ENCODE assay signal across 23 cellular contexts in the genomic region with DNA sequence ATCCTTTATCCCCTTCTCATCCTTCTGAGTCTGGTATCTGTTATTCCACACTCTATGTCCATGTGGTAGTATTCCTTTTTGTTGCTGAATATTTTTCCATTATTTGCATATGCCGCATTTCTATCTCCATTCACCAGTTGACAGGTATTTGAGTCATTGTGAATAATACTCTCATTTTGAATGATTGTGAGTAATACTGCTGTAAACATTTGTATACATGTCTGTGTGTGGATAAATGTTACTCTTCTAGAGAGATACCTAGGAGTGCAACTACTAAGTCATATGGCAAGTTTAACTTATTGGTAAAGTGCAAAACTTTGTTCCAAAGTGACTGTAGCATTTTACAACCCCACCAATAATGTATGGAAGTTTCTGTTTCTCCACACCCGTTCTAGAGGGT. TPM values are rescaled to one million over a fixed set of nuclear protein-coding genes. Genes with fewer than 3 reads are reported as not detected.
A peak's percentile ranks its signal among the peaks of the same experiment; 100 is the strongest.
DNase-seq lines count a peak whose midpoint lies in the region; ATAC-seq and TF ChIP-seq lines count a peak whose summit lies in the region.
"Had no signal": no experiment of that assay in that cellular context is flagged by ENCODE, and none has a peak within 500 bp of the region (broad histone marks: within the 10 kb centered on the region; RNA-seq: fewer than 3 reads in every experiment).

No MANE protein-coding gene starts in this region.

- H4K20me1 ChIP-seq in IMR-90 (ENCODE audit: insufficient read depth, low read length) = peaks cover 88% of the 10 kb centered on the region

- peaks cover 6% of the 10 kb centered on the region for H3K9me1 ChIP-seq in IMR-90 (ENCODE audit: insufficient read depth, low read length)

- H3K9me3 ChIP-seq in breast epithelium = peaks cover 0 to 22% of the 10 kb centered on the region in 2 donors
- H3K9me3 ChIP-seq in IMR-90 (ENCODE audit: control insufficient read depth, insufficient read depth, low read length) = peaks cover under 1% of the 10 kb centered on the region; the same call in 1 of the 2 replicates
- H3K9me3 ChIP-seq: sigmoid colon had no signal

- no peak overlapping the region for H3K56ac ChIP-seq in IMR-90 (ENCODE audit: extremely low read depth, insufficient read depth, low read length)

- dilution Hi-C loops in IMR-90 (cut with HindIII; ENCODE audit: low sequenced_read_pairs, unreplicated experiment) = no loop called here

- H4K5ac ChIP-seq in IMR-90 (ENCODE audit: low read depth, low read length) = no peak overlapping the region

- no peak overlapping the region for H2AK9ac ChIP-seq in IMR-90 (replicated peaks; ENCODE audit: low read depth, low read length, poor library complexity)

- H3K27ac ChIP-seq in breast epithelium (no peak overlapping the region), IMR-90 (ENCODE audit: insufficient read depth, low read length) (no peak overlapping the region)
- H3K27ac ChIP-seq: dorsolateral prefrontal cortex, sigmoid colon, tibial nerve had no signal

- no peak overlapping the region for H2BK120ac ChIP-seq in IMR-90 (ENCODE audit: low read depth, low read length)

- H2AK5ac ChIP-seq in IMR-90 (ENCODE audit: low read depth, low read length) = no peak overlapping the region

- peak; percentile 14 for DNase-seq in MCF 10A (ENCODE audit: unreplicated experiment)
- no peak for DNase-seq in breast epithelium (ENCODE audit: low spot score in 2 of 2)
- peak; percentile 16 for DNase-seq in IMR-90
- peak; percentile 32 for DNase-seq in amniotic epithelial cell (ENCODE audit: low read depth)
- DNase-seq in stimulated activated naive CD8-positive, alpha-beta T cell treated with anti-CD3 and anti-CD28 coated beads, Interleukin-15, amount 100 ng/mL, for 72 hours = no peak
- DNase-seq in NCI-H1417 (lab: John Stamatoyannopoulos, UW) = no peak
- DNase-seq: activated CD4-positive, alpha-beta T cell treated with anti-CD3 and anti-CD28 coated beads, Interleukin-2, amount 50 U/mL, for 1 hour; CD4-positive, CD25-positive, alpha-beta regulatory T cell; cerebellar nuclear complex; dorsolateral prefrontal cortex; KG1; kidney glomerular epithelial cell; NCI-H1694 treated with DMSO at 0.1 percent for 48 hours; NCI-H2171 treated with DMSO at 0.1 percent for 48 hours; NCI-H526; sigmoid colon; stimulated activated CD4-positive, alpha-beta T cell treated with anti-CD3 and anti-CD28 coated beads, Interleukin-15, amount 100 ng/mL, for 24 hours had no signal

- CTCF ChIA-PET in MCF 10A (lab: Yijun Ruan, JAX) (no interaction called here), IMR-90 (lab: Yijun Ruan, JAX) (no interaction called here)

- H3K36me3 ChIP-seq in breast epithelium (no peaks in the 10 kb centered on the region), IMR-90 (ENCODE audit: control insufficient read depth, insufficient read depth, low read length) (peaks cover 3% of the 10 kb centered on the region; the same call in 1 of the 2 replicates)
- H3K36me3 ChIP-seq: sigmoid colon had no signal

- intact Hi-C loops in MCF 10A (cut with micrococcal nuclease) = no loop called here
- intact Hi-C loops in breast epithelium (cut with DNase I; ENCODE audit: low total_unique reads) = no loop called here
- intact Hi-C loops in IMR-90 (cut with micrococcal nuclease) = loop anchor here (10.0 kb wide), 1 partner anchor 50 kb away; no protein-coding TSS in a partner anchor

- H3K18ac ChIP-seq in IMR-90 (ENCODE audit: low read depth, low read length) = no peak overlapping the region

- H3K4me1 ChIP-seq in breast epithelium (no peaks in the 10 kb centered on the region), IMR-90 (ENCODE audit: control insufficient read depth, insufficient read depth, low read length) (peaks cover 8% of the 10 kb centered on the region)
- H3K4me1 ChIP-seq: tibial nerve had no signal

- H2BK5ac ChIP-seq in IMR-90 (ENCODE audit: low read depth, low read length, poor library complexity, severe bottlenecking) = peak overlapping the region; percentile 21

- H3K4me1 Mint-ChIP-seq in MCF 10A (ENCODE audit: insufficient read depth, unreplicated experiment) = peaks cover 8% of the 10 kb centered on the region
- peaks cover 35% of the 10 kb centered on the region for H3K4me1 Mint-ChIP-seq in stimulated activated naive CD8-positive, alpha-beta T cell treated with anti-CD3 and anti-CD28 coated beads, Interleukin-15, amount 100 ng/mL, for 72 hours

- no peak overlapping the region for H3K9ac ChIP-seq in IMR-90 (ENCODE audit: low read depth, low read length)

- no peaks in the 10 kb centered on the region for H3K36me3 Mint-ChIP-seq in MCF 10A (ENCODE audit: insufficient read depth, unreplicated experiment)

- in situ Hi-C loops in IMR-90 (cut with MboI; ENCODE audit: low sequenced_read_pairs) = no loop called here

- TF ChIP-seq RAD21 in IMR-90 (IDR thresholded peaks at IDR 0.05; ENCODE audit: low read length) = no peak

- H3K9me3 Mint-ChIP-seq in MCF 10A (ENCODE audit: unreplicated experiment) = peaks cover 17% of the 10 kb centered on the region
- peaks cover 33 to 41% of the 10 kb centered on the region in 2 donors for H3K9me3 Mint-ChIP-seq in stimulated activated naive CD8-positive, alpha-beta T cell treated with anti-CD3 and anti-CD28 coated beads, Interleukin-15, amount 100 ng/mL, for 72 hours

- H3K23ac ChIP-seq in IMR-90 (ENCODE audit: low read depth, low read length) = no peak overlapping the region

- H3K27me3 Mint-ChIP-seq in MCF 10A (ENCODE audit: insufficient read depth, unreplicated experiment) = no peaks in the 10 kb centered on the region
- H3K27me3 Mint-ChIP-seq in stimulated activated naive CD8-positive, alpha-beta T cell treated with anti-CD3 and anti-CD28 coated beads, Interleukin-15, amount 100 ng/mL, for 72 hours = no peaks in the 10 kb centered on the region
- H3K27me3 Mint-ChIP-seq: activated naive CD8-positive, alpha-beta T cell; CD4-positive, CD25-positive, alpha-beta regulatory T cell; progenitor cell of endocrine pancreas had no signal

- no peak overlapping the region for H3K4me3 Mint-ChIP-seq in MCF 10A (ENCODE audit: unreplicated experiment)
- H3K4me3 Mint-ChIP-seq in stimulated activated naive CD8-positive, alpha-beta T cell treated with anti-CD3 and anti-CD28 coated beads, Interleukin-15, amount 100 ng/mL, for 72 hours = no peak overlapping the region
- H3K4me3 Mint-ChIP-seq: activated naive CD8-positive, alpha-beta T cell; CD4-positive, CD25-positive, alpha-beta regulatory T cell; T-helper 1 cell treated with Interleukin-12 subunit alpha and Interleukin-12 subunit beta and Interleukin-4 antibody, amounts not matched to agents 30 μg/mL and 1 μg/mL, for 36 hours had no signal

- no peak overlapping the region for H3K14ac ChIP-seq in IMR-90 (replicated peaks; ENCODE audit: low read depth, low read length)

- H3K27ac Mint-ChIP-seq in MCF 10A (ENCODE audit: low read depth, unreplicated experiment) = no peak overlapping the region
- H3K27ac Mint-ChIP-seq in stimulated activated naive CD8-positive, alpha-beta T cell treated with anti-CD3 and anti-CD28 coated beads, Interleukin-15, amount 100 ng/mL, for 72 hours = no peak overlapping the region
- H3K27ac Mint-ChIP-seq: activated naive CD8-positive, alpha-beta T cell; CD4-positive, CD25-positive, alpha-beta regulatory T cell; progenitor cell of endocrine pancreas; T-helper 1 cell treated with Interleukin-12 subunit alpha and Interleukin-12 subunit beta and Interleukin-4 antibody, amounts not matched to agents 30 μg/mL and 1 μg/mL, for 36 hours had no signal

- no peak overlapping the region for H4K8ac ChIP-seq in IMR-90 (ENCODE audit: low read depth in 2 of 2, low read length in 2 of 2)

- H2BK20ac ChIP-seq in IMR-90 (ENCODE audit: low read depth, low read length) = no peak overlapping the region

- peak overlapping the region; percentile 60; the same call in 1 of the 2 replicates for H3K4me2 ChIP-seq in IMR-90 (ENCODE audit: low read depth, low read length)

- no peak overlapping the region for H2BK15ac ChIP-seq in IMR-90 (ENCODE audit: low read depth, low read length)

- no peak overlapping the region for H3K4ac ChIP-seq in IMR-90 (ENCODE audit: low read depth, low read length)

- TF ChIP-seq POLR2A in breast epithelium (IDR thresholded peaks at IDR 0.05) = no peak
- no peak for TF ChIP-seq POLR2A in IMR-90 (IDR thresholded peaks at IDR 0.05; ENCODE audit: low read depth, low read length)

- ATAC-seq in IMR-90 (ENCODE audit: low read depth) (no peak), GM18519 (IDR thresholded peaks at IDR 0.05; ENCODE audit: low FRiP score, unreplicated experiment) (no peak)
- peak; percentile 84 for ATAC-seq in stimulated activated naive CD8-positive, alpha-beta T cell treated with anti-CD3 and anti-CD28 coated beads, Interleukin-15, amount 100 ng/mL, for 72 hours

- no TSS peak for BruUV-seq in MCF 10A (replicated peaks; lab: Mats Ljungman, UMichigan)
- no TSS peak for BruUV-seq in IMR-90 (replicated peaks; lab: Mats Ljungman, UMichigan)

- H2AFZ ChIP-seq in IMR-90 (replicated peaks; ENCODE audit: low read length, poor library complexity) = no peak overlapping the region

- no peak overlapping the region for H3K4me3 ChIP-seq in breast epithelium
- H3K4me3 ChIP-seq in IMR-90 (ENCODE audit: insufficient read depth, low read depth, low read length) = no peak overlapping the region
- H3K4me3 ChIP-seq: dorsolateral prefrontal cortex, lung, sigmoid colon, tibial nerve had no signal

- WGBS in IMR-90 (ENCODE audit: extremely low coverage in 2 of 2, insufficient read length in 1 of 2), 2 experiments = no CpG with 5 or more reads among the region's 2 CpGs

- peaks cover 0 to 47% of the 10 kb centered on the region in 2 experiments; a peak in 3 of 4 replicates for H3K79me1 ChIP-seq in IMR-90 (ENCODE audit: low read depth in 1 of 2, low read length in 2 of 2)

- TF ChIP-seq CTCF in MCF 10A (IDR thresholded peaks at IDR 0.05; ENCODE audit: unreplicated experiment) = no peak
- TF ChIP-seq CTCF in breast epithelium (IDR thresholded peaks at IDR 0.05) = no peak
- TF ChIP-seq CTCF in IMR-90 (conservative IDR thresholded peaks at IDR 0.05; ENCODE audit: low read depth, low read length) = no peak

- H4K91ac ChIP-seq in IMR-90 (ENCODE audit: insufficient read depth, low read depth, low read length) = no peak overlapping the region

- POLR2A ChIA-PET in MCF 10A (lab: Yijun Ruan, JAX) (interaction anchor here (0.6 to 1.7 kb wide), 4 partner anchors 11 to 183 kb away, joined by 3 to 6 read pairs (median 4); partner anchors contain the start of gene RIC1), IMR-90 (lab: Charles Lee; ENCODE audit: unreplicated experiment) (no interaction called here)

- H3K27me3 ChIP-seq in breast epithelium (no peaks in the 10 kb centered on the region), IMR-90 (ENCODE audit: control insufficient read depth, insufficient read depth, low read length) (no peaks in the 10 kb centered on the region)
- H3K27me3 ChIP-seq: dorsolateral prefrontal cortex, sigmoid colon, tibial nerve had no signal

TF ChIP-seq in IMR-90, 13 proteins besides CTCF, POLR2A, EP300 and RAD21 (continues in another document):
- TF ChIP-seq FOS (IDR thresholded peaks at IDR 0.05; ENCODE audit: low read depth, low read length) (0 out of 2 replicates have a peak, but pooled peaks have one; percentile 18), NFE2L2 (IDR thresholded peaks at IDR 0.05; ENCODE audit: low read depth, low read length) (no peak)

RNA-seq across cellular contexts. Expression of gene RIC1, which starts 15.6 kb away (rescaled TPM):
- total RNA-seq in MCF 10A (2022) = 21.3 and 23.1 TPM in 2 replicates
- 10 to 100 TPM; 42.6 to 74.5 (median 53.1) TPM for total RNA-seq in breast epithelium
- total RNA-seq in IMR-90 (2012; rRNA removed) = 68.6 and 76.9 TPM in 2 replicates
- polyA plus RNA-seq in IMR-90 (2012; rRNA removed) = 25.5 and 28.8 TPM in 2 replicates
- polyA plus RNA-seq in IMR-90 (2012; cell fraction: cytosol; rRNA removed) = 8.9 and 9.9 TPM in 2 replicates
- polyA plus RNA-seq in IMR-90 (2012; cell fraction: nucleus; rRNA removed; ENCODE audit: low replicate concordance) = 18.0 and 107 TPM in 2 replicates

Comparison
In these comparisons a context has a peak if more than half of its experiments do, and no peak if none do; other contexts are left out.
1. DNase-seq: peak in MCF 10A (single experiment), IMR-90 (single experiment) and amniotic epithelial cell (single experiment); none in breast epithelium (0 of 2), stimulated activated naive CD8-positive, alpha-beta T cell treated with anti-CD3 and anti-CD28 coated beads, Interleukin-15, amount 100 ng/mL, for 72 hours (0 of 2) and NCI-H1417 (0 of 3).